In genomic region chr16:53541326-53541725, GRCh38 we compare ENCODE assay signal across 18 cellular contexts. TPM values are rescaled to one million over a fixed set of nuclear protein-coding genes. Genes with fewer than 3 reads are reported as not detected.
A peak's percentile ranks its signal among the peaks of the same experiment; 100 is the strongest.
DNase-seq lines count a peak whose midpoint lies in the region; ATAC-seq, FAIRE-seq and TF ChIP-seq lines count a peak whose summit lies in the region.
"Had no signal": no experiment of that assay in that cellular context is flagged by ENCODE, and none has a peak within 500 bp of the region (broad histone marks: within the 10 kb centered on the region; RNA-seq: fewer than 3 reads in every experiment).

No MANE protein-coding gene starts in this region.

- no peak overlapping the region for H2AFZ ChIP-seq in astrocyte (ENCODE audit: low read depth, low read length)
- no peak overlapping the region for H2AFZ ChIP-seq in smooth muscle cell (ENCODE audit: low read depth)
- H2AFZ ChIP-seq: PC-9 had no signal

- H3K79me2 ChIP-seq in astrocyte (ENCODE audit: insufficient read depth, low read length) (no peaks in the 10 kb centered on the region), smooth muscle cell (ENCODE audit: low read depth) (no peaks in the 10 kb centered on the region)

- H3K4me1 Mint-ChIP-seq in astrocyte (ENCODE audit: low read depth, unreplicated experiment) (no peaks in the 10 kb centered on the region), CD14-positive monocyte (no peaks in the 10 kb centered on the region)

- ATAC-seq in GM21390 (IDR thresholded peaks at IDR 0.05; ENCODE audit: unreplicated experiment): no peak

- no peak overlapping the region for H3K27ac ChIP-seq in astrocyte (ENCODE audit: low read depth, low read length)
- no peak overlapping the region for H3K27ac ChIP-seq in smooth muscle cell (ENCODE audit: low read depth)
- H3K27ac ChIP-seq: PC-9, SJSA1 had no signal

- WGBS in smooth muscle cell (ENCODE audit: low lambda C conversion rate): 65% methylated on average over 9 of the region's 9 CpGs

- no peaks in the 10 kb centered on the region for H3K36me3 ChIP-seq in astrocyte (ENCODE audit: insufficient read depth, low read length)
- no peaks in the 10 kb centered on the region for H3K36me3 ChIP-seq in smooth muscle cell (ENCODE audit: low read depth)
- H3K36me3 ChIP-seq: SJSA1 had no signal

- H3K4me1 ChIP-seq in astrocyte (ENCODE audit: insufficient read depth, low read length): no peaks in the 10 kb centered on the region
- no peaks in the 10 kb centered on the region for H3K4me1 ChIP-seq in smooth muscle cell (ENCODE audit: low read depth)
- H3K4me1 ChIP-seq: SJSA1 had no signal

- peaks cover 11% of the 10 kb centered on the region for H3K27me3 ChIP-seq in astrocyte (ENCODE audit: insufficient read depth, low read length)
- no peaks in the 10 kb centered on the region for H3K27me3 ChIP-seq in smooth muscle cell (ENCODE audit: low read depth)

- H3K9ac ChIP-seq in astrocyte (ENCODE audit: low read length) (no peak overlapping the region), smooth muscle cell (ENCODE audit: low read depth) (no peak overlapping the region)

- no peaks in the 10 kb centered on the region for H3K27me3 Mint-ChIP-seq in astrocyte (ENCODE audit: low read depth, unreplicated experiment)
- H3K27me3 Mint-ChIP-seq in CD14-positive monocyte (ENCODE audit: low read depth in 3 of 3): peaks cover 22 to 36% (median 32%) of the 10 kb centered on the region in 3 donors
- H3K27me3 Mint-ChIP-seq: CD4-positive, CD25-positive, alpha-beta regulatory T cell had no signal

- DNase-seq in AG08396 (ENCODE audit: low spot score) (peak; percentile 27), EH (ENCODE audit: low read depth) (peak; percentile 7), astrocyte (ENCODE audit: low read depth) (peak; percentile 36), iris pigment epithelial cell (ENCODE audit: low read depth) (peak; percentile 49), CD14-positive monocyte (ENCODE audit: low spot score) (no peak), smooth muscle cell (lab: John Stamatoyannopoulos, UW; ENCODE audit: unreplicated experiment) (no peak), NCI-H2196 treated with DMSO at 0.1 percent for 48 hours (lab: John Stamatoyannopoulos, UW; ENCODE audit: unreplicated experiment) (no peak)
- DNase-seq: AML-193; CD4-positive, CD25-positive, alpha-beta regulatory T cell; DMS79; GOT3; NCI-H1105 treated with DMSO at 0.1 percent for 48 hours; NCI-H187 treated with DMSO at 0.1 percent for 48 hours; NCI-H446; PC-9 had no signal

- no peak overlapping the region for H3K4me2 ChIP-seq in astrocyte (ENCODE audit: low read length)
- H3K4me2 ChIP-seq in smooth muscle cell: no peak overlapping the region
- H3K4me2 ChIP-seq: PC-9 had no signal

- H3K27ac Mint-ChIP-seq in astrocyte (ENCODE audit: unreplicated experiment): no peak overlapping the region
- no peak overlapping the region for H3K27ac Mint-ChIP-seq in CD14-positive monocyte
- H3K27ac Mint-ChIP-seq: CD4-positive, CD25-positive, alpha-beta regulatory T cell had no signal

- H4K20me1 ChIP-seq in astrocyte (ENCODE audit: insufficient read depth, low read length) (no peaks in the 10 kb centered on the region), smooth muscle cell (ENCODE audit: low read depth) (no peaks in the 10 kb centered on the region)

- no peaks in the 10 kb centered on the region for H3F3A ChIP-seq in smooth muscle cell (ENCODE audit: low read depth)

- no peaks in the 10 kb centered on the region for H3K36me3 Mint-ChIP-seq in astrocyte (ENCODE audit: low read depth, unreplicated experiment)
- no peaks in the 10 kb centered on the region for H3K36me3 Mint-ChIP-seq in CD14-positive monocyte
- H3K36me3 Mint-ChIP-seq: CD4-positive, CD25-positive, alpha-beta regulatory T cell had no signal

- FAIRE-seq in astrocyte (lab: Jason Lieb, UNC): no peak
- FAIRE-seq: G401.6 had no signal

- no peaks in the 10 kb centered on the region for H3K9me3 ChIP-seq in astrocyte (ENCODE audit: insufficient read depth, low read depth, low read length)
- no peaks in the 10 kb centered on the region for H3K9me3 ChIP-seq in smooth muscle cell (replicated peaks; ENCODE audit: low read depth)
- H3K9me3 ChIP-seq: SJSA1 had no signal

- intact Hi-C loops in CD14-positive monocyte (cut with micrococcal nuclease): no loop called here

- TF ChIP-seq CTCF in astrocyte (IDR thresholded peaks at IDR 0.05; ENCODE audit: insufficient read depth, low read depth, low read length) (no peak), CD14-positive monocyte (IDR thresholded peaks at IDR 0.05) (no peak), smooth muscle cell (IDR thresholded peaks at IDR 0.05; ENCODE audit: borderline replicate concordance, insufficient read depth, poor library complexity, severe bottlenecking) (no peak)

- H3K9me3 Mint-ChIP-seq in astrocyte (ENCODE audit: unreplicated experiment) (peaks cover 5% of the 10 kb centered on the region), CD14-positive monocyte (peaks cover 0 to 10% (median 4%) of the 10 kb centered on the region in 7 donors)
- H3K9me3 Mint-ChIP-seq: CD4-positive, CD25-positive, alpha-beta regulatory T cell had no signal

- H3K4me3 ChIP-seq in astrocyte (ENCODE audit: insufficient read depth, low read depth, low read length) (no peak overlapping the region), smooth muscle cell (no peak overlapping the region)
- H3K4me3 ChIP-seq: PC-9, SJSA1 had no signal

- no peak overlapping the region for H3K4me3 Mint-ChIP-seq in astrocyte (ENCODE audit: unreplicated experiment)
- no peak overlapping the region for H3K4me3 Mint-ChIP-seq in CD14-positive monocyte
- H3K4me3 Mint-ChIP-seq: CD4-positive, CD25-positive, alpha-beta regulatory T cell had no signal

RNA-seq across cellular contexts. Expression of gene AKTIP, which starts 38.3 kb away (rescaled TPM):
- total RNA-seq in astrocyte (21.5 and 25.0 TPM in 2 replicates), smooth muscle cell (21.5 and 24.3 TPM in 2 replicates)
- polyA plus RNA-seq in CD14-positive monocyte (1 to 10 TPM; 5.8 to 9.9 TPM), smooth muscle cell (14.1 and 25.1 TPM in 2 replicates)

Comparison
In these comparisons a context has a peak if more than half of its experiments do, and no peak if none do; other contexts are left out.
1. DNase-seq: peak in AG08396 (single experiment), EH (single experiment), astrocyte (single experiment) and iris pigment epithelial cell (single experiment); none in CD14-positive monocyte (single experiment), smooth muscle cell (single experiment) and NCI-H2196 treated with DMSO at 0.1 percent for 48 hours (single experiment).